Comparison of ENCODE assay signal across 10 cellular contexts in the genomic region with DNA sequence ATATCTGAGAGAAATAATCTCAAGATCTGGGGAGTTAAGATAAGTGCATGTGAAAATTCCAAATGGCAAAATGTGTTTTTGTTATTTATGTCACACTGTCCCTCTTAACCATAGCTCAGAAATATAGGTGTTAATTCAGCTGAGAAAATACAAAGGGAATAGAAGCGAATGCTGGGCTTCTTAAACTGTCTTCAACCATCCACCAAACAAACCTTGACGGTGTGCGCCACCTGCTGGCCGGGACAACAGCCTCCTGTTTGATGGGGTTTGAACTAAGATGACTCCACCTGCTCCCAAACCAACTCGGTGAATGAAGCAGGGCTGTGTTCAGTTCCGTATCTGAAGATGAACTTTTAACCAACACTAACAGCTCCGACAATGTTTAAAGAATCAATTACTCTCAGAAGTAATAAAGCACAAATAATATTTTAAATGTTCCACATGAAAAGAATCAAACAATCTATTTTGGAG. TPM values are rescaled to one million over a fixed set of nuclear protein-coding genes. Genes with fewer than 3 reads are reported as not detected.
DNase-seq lines count a peak whose midpoint lies in the region; ATAC-seq, FAIRE-seq and TF ChIP-seq lines count a peak whose summit lies in the region.
"Not testable (repeated sequence)": the region's sequence is repeated elsewhere in the genome, so short reads cannot be mapped to it uniquely, and the experiment has no call there.
"Had no signal": no experiment of that assay in that cellular context is flagged by ENCODE, and none has a peak within 500 bp of the region (broad histone marks: within the 10 kb centered on the region; RNA-seq: fewer than 3 reads in every experiment).

No MANE protein-coding gene starts in this region.

- not testable (repeated sequence) for H4K5ac ChIP-seq in IMR-90 (ENCODE audit: low read depth, low read length)

- ATAC-seq in CD4-positive, CD25-positive, alpha-beta regulatory T cell (ENCODE audit: low read depth in 2 of 2) = peak; percentile 58 to 68
- ATAC-seq in HG02642 (IDR thresholded peaks at IDR 0.05; ENCODE audit: poor library complexity, unreplicated experiment) (peak; percentile 70), IMR-90 (ENCODE audit: low read depth) (peak; percentile 72), right lobe of liver (peak; percentile 85 to 92 (median 88))
- ATAC-seq in activated CD8-positive, alpha-beta memory T cell treated with anti-CD3 and anti-CD28 coated beads, Interleukin-2, amount 10 ng/mL, durations not matched to agents 7 days and 5 days = peak; percentile 80

- H3K9ac ChIP-seq in IMR-90 (ENCODE audit: low read depth, low read length) = not testable (repeated sequence)

- not testable (repeated sequence) for TF ChIP-seq POLR2A in IMR-90 (IDR thresholded peaks at IDR 0.05; ENCODE audit: low read depth, low read length); right lobe of liver (IDR thresholded peaks at IDR 0.05); spleen (IDR thresholded peaks at IDR 0.05)

- H2AFZ ChIP-seq in IMR-90 (replicated peaks; ENCODE audit: low read length, poor library complexity) = not testable (repeated sequence)

- not testable (repeated sequence) for H2AK9ac ChIP-seq in IMR-90 (replicated peaks; ENCODE audit: low read depth, low read length, poor library complexity)

- H3K18ac ChIP-seq in IMR-90 (ENCODE audit: low read depth, low read length) = not testable (repeated sequence)

- H3K4me3 Mint-ChIP-seq in CD4-positive, CD25-positive, alpha-beta regulatory T cell; activated CD8-positive, alpha-beta memory T cell treated with anti-CD3 and anti-CD28 coated beads, Interleukin-2, amount 10 ng/mL, durations not matched to agents 7 days and 5 days: not testable (repeated sequence)

- in situ Hi-C loops in IMR-90 (cut with MboI; ENCODE audit: low sequenced_read_pairs) = not testable (repeated sequence)

- not testable (repeated sequence) for H3K79me1 ChIP-seq in IMR-90 (ENCODE audit: low read depth in 1 of 2, low read length in 2 of 2)

- no CpG with 5 or more reads among the region's 7 CpGs for WGBS in IMR-90 (ENCODE audit: extremely low coverage in 2 of 2, insufficient read length in 1 of 2), 2 experiments
- 2% methylated on average over 3 of the region's 7 CpGs for WGBS in right lobe of liver (ENCODE audit: insufficient coverage, low coverage, low lambda C conversion rate, missing lambda C conversion rate)
- 4 to 16% (median 9%) methylated on average over 3 to 5 of the region's 7 CpGs for whole genome bisulfite sequencing in spleen, 5 donors

- H3K9me3 ChIP-seq in CD4-positive, CD25-positive, alpha-beta regulatory T cell (ENCODE audit: control insufficient read depth in 2 of 2, low read length in 2 of 2); IMR-90 (ENCODE audit: control insufficient read depth, insufficient read depth, low read length); right lobe of liver; spleen: not testable (repeated sequence)

- dilution Hi-C loops in IMR-90 (cut with HindIII; ENCODE audit: low sequenced_read_pairs, unreplicated experiment) = not testable (repeated sequence)

- FAIRE-seq in GM19239 (lab: Jason Lieb, UNC) = peak; percentile 91

- not testable (repeated sequence) for H3K27me3 ChIP-seq in CD4-positive, CD25-positive, alpha-beta regulatory T cell (ENCODE audit: control insufficient read depth, insufficient read depth, low read length); IMR-90 (ENCODE audit: control insufficient read depth, insufficient read depth, low read length); right lobe of liver; spleen (replicated peaks in 1 of 7)

- intact Hi-C loops in IMR-90 (cut with micrococcal nuclease); right lobe of liver (cut with DNase I); spleen (cut with DNase I; ENCODE audit: low total_unique reads): not testable (repeated sequence)

- not testable (repeated sequence) for H3K4me1 Mint-ChIP-seq in CD4-positive, CD25-positive, alpha-beta regulatory T cell; activated CD8-positive, alpha-beta memory T cell treated with anti-CD3 and anti-CD28 coated beads, Interleukin-2, amount 10 ng/mL, durations not matched to agents 7 days and 5 days

- not testable (repeated sequence) for H3K23ac ChIP-seq in IMR-90 (ENCODE audit: low read depth, low read length)

- not testable (repeated sequence) for H3K4me2 ChIP-seq in IMR-90 (ENCODE audit: low read depth, low read length)

- not testable (repeated sequence) for H4K8ac ChIP-seq in IMR-90 (ENCODE audit: low read depth in 2 of 2, low read length in 2 of 2)

- BruUV-seq in IMR-90 (replicated peaks; lab: Mats Ljungman, UMichigan) = not testable (repeated sequence)

- not testable (repeated sequence) for H3K4ac ChIP-seq in IMR-90 (ENCODE audit: low read depth, low read length)

- not testable (repeated sequence) for H3K36me3 Mint-ChIP-seq in CD4-positive, CD25-positive, alpha-beta regulatory T cell; activated CD8-positive, alpha-beta memory T cell treated with anti-CD3 and anti-CD28 coated beads, Interleukin-2, amount 10 ng/mL, durations not matched to agents 7 days and 5 days

- not testable (repeated sequence) for H3K9me1 ChIP-seq in IMR-90 (ENCODE audit: insufficient read depth, low read length)

- not testable (repeated sequence) for H3K27ac ChIP-seq in CD4-positive, CD25-positive, alpha-beta regulatory T cell (ENCODE audit: insufficient read depth, low read length, poor library complexity, severe bottlenecking); IMR-90 (ENCODE audit: insufficient read depth, low read length); right lobe of liver; spleen

- H2BK120ac ChIP-seq in IMR-90 (ENCODE audit: low read depth, low read length) = not testable (repeated sequence)

- not testable (repeated sequence) for H3K4me1 ChIP-seq in CD4-positive, CD25-positive, alpha-beta regulatory T cell (ENCODE audit: control insufficient read depth, insufficient read depth, low read length, poor library complexity, severe bottlenecking); IMR-90 (ENCODE audit: control insufficient read depth, insufficient read depth, low read length); right lobe of liver; spleen

- not testable (repeated sequence) for H3K56ac ChIP-seq in IMR-90 (ENCODE audit: extremely low read depth, insufficient read depth, low read length)

- not testable (repeated sequence) for H3K4me3 ChIP-seq in CD4-positive, CD25-positive, alpha-beta regulatory T cell (ENCODE audit: low read depth, low read length); IMR-90 (ENCODE audit: insufficient read depth, low read depth, low read length); epithelial cell of proximal tubule (ENCODE audit: low read depth, low read length); right lobe of liver; spleen

- POLR2A ChIA-PET in IMR-90 (lab: Charles Lee; ENCODE audit: unreplicated experiment) = not testable (repeated sequence)

- H4K20me1 ChIP-seq in IMR-90 (ENCODE audit: insufficient read depth, low read length) = not testable (repeated sequence)

- not testable (repeated sequence) for H3K27ac Mint-ChIP-seq in CD4-positive, CD25-positive, alpha-beta regulatory T cell; activated CD8-positive, alpha-beta memory T cell treated with anti-CD3 and anti-CD28 coated beads, Interleukin-2, amount 10 ng/mL, durations not matched to agents 7 days and 5 days

- H2BK5ac ChIP-seq in IMR-90 (ENCODE audit: low read depth, low read length, poor library complexity, severe bottlenecking) = not testable (repeated sequence)

- not testable (repeated sequence) for H3K9me3 Mint-ChIP-seq in CD4-positive, CD25-positive, alpha-beta regulatory T cell; activated CD8-positive, alpha-beta memory T cell treated with anti-CD3 and anti-CD28 coated beads, Interleukin-2, amount 10 ng/mL, durations not matched to agents 7 days and 5 days (ENCODE audit: low read depth)

- CTCF ChIA-PET in IMR-90 (lab: Yijun Ruan, JAX); activated CD8-positive, alpha-beta memory T cell treated with anti-CD3 and anti-CD28 coated beads, Interleukin-2, amount 10 ng/mL, durations not matched to agents 7 days and 5 days (lab: Charles Lee): not testable (repeated sequence)

- not testable (repeated sequence) for DNase-seq in CD4-positive, CD25-positive, alpha-beta regulatory T cell; GM19239 (ENCODE audit: insufficient read length, low spot score); IMR-90; activated CD8-positive, alpha-beta memory T cell treated with anti-CD3 and anti-CD28 coated beads, Interleukin-2, amount 10 ng/mL, durations not matched to agents 7 days and 5 days; epithelial cell of proximal tubule (ENCODE audit: low read depth); right lobe of liver; spleen

- not testable (repeated sequence) for TF ChIP-seq RAD21 in IMR-90 (IDR thresholded peaks at IDR 0.05; ENCODE audit: low read length)

- not testable (repeated sequence) for H3K14ac ChIP-seq in IMR-90 (replicated peaks; ENCODE audit: low read depth, low read length)

- not testable (repeated sequence) for H2BK15ac ChIP-seq in IMR-90 (ENCODE audit: low read depth, low read length)

- H2AK5ac ChIP-seq in IMR-90 (ENCODE audit: low read depth, low read length) = not testable (repeated sequence)

- H4K91ac ChIP-seq in IMR-90 (ENCODE audit: insufficient read depth, low read depth, low read length) = not testable (repeated sequence)

- not testable (repeated sequence) for H3K36me3 ChIP-seq in CD4-positive, CD25-positive, alpha-beta regulatory T cell (ENCODE audit: control insufficient read depth, insufficient read depth, low read length); IMR-90 (ENCODE audit: control insufficient read depth, insufficient read depth, low read length); right lobe of liver; spleen

- not testable (repeated sequence) for H2BK20ac ChIP-seq in IMR-90 (ENCODE audit: low read depth, low read length)

- not testable (repeated sequence) for H3K27me3 Mint-ChIP-seq in CD4-positive, CD25-positive, alpha-beta regulatory T cell; activated CD8-positive, alpha-beta memory T cell treated with anti-CD3 and anti-CD28 coated beads, Interleukin-2, amount 10 ng/mL, durations not matched to agents 7 days and 5 days

- not testable (repeated sequence) for TF ChIP-seq CTCF in IMR-90 (conservative IDR thresholded peaks at IDR 0.05; ENCODE audit: low read depth, low read length)
- TF ChIP-seq CTCF in epithelial cell of proximal tubule (conservative IDR thresholded peaks at IDR 0.05; ENCODE audit: low read depth, low read length) (peak; percentile 36), right lobe of liver (IDR thresholded peaks at IDR 0.05) (peak; percentile 34 to 43 (median 37)), spleen (IDR thresholded peaks at IDR 0.05 in 8 of 11, conservative IDR thresholded peaks at IDR 0.05 in 3 of 11) (peak in 9 of 11 experiments; percentile 17 to 52 (median 43))

RNA-seq across cellular contexts. Expression of gene TTLL2, which starts 46.9 kb away (rescaled TPM):
- not detected for total RNA-seq in CD4-positive, CD25-positive, alpha-beta regulatory T cell
- polyA plus RNA-seq in CD4-positive, CD25-positive, alpha-beta regulatory T cell = not detected
- not detected in 2 replicates for total RNA-seq in IMR-90 (2012; rRNA removed)
- polyA plus RNA-seq in IMR-90 (2012; rRNA removed) = not detected in 2 replicates
- polyA plus RNA-seq in IMR-90 (2012; cell fraction: cytosol; rRNA removed) = not detected in 2 replicates
- polyA plus RNA-seq in IMR-90 (2012; cell fraction: nucleus; rRNA removed; ENCODE audit: low replicate concordance) = not detected in 2 replicates
- not detected for total RNA-seq in activated CD8-positive, alpha-beta memory T cell treated with anti-CD3 and anti-CD28 coated beads, Interleukin-2, amount 10 ng/mL, durations not matched to agents 7 days and 5 days
- not detected in 2 replicates for total RNA-seq in epithelial cell of proximal tubule
- not detected for total RNA-seq in right lobe of liver
- total RNA-seq in spleen = not detected
- polyA plus RNA-seq in spleen = not detected
- total RNA-seq: skeletal muscle tissue, ureter had no signal
